In genomic region chr7:77903597-77903996, GRCh38 we compare ENCODE assay signal across 8 cellular contexts.
DNase-seq lines count a peak whose midpoint lies in the region; ATAC-seq and TF ChIP-seq lines count a peak whose summit lies in the region.

No MANE protein-coding gene starts in this region.

- no peak overlapping the region for H3K18ac ChIP-seq in mesenchymal stem cell (ENCODE audit: low read depth in 1 of 2, low read length in 2 of 2)

- no peak overlapping the region for H3K9ac ChIP-seq in mesenchymal stem cell (ENCODE audit: low read length)

- H2BK120ac ChIP-seq in mesenchymal stem cell (ENCODE audit: low read depth, low read length), result no peak overlapping the region

- H3K36me3 ChIP-seq in naive thymus-derived CD4-positive, alpha-beta T cell (ENCODE audit: control insufficient read depth in 2 of 3, insufficient read depth in 3 of 3, low read length in 3 of 3), result peaks cover 0 to 7% (median 0%) of the 10 kb centered on the region in 3 experiments
- peaks cover 6 to 11% of the 10 kb centered on the region in 2 experiments for H3K36me3 ChIP-seq in mesenchymal stem cell (ENCODE audit: control insufficient read depth in 1 of 2, insufficient read depth in 2 of 2, low read depth in 1 of 2, low read length in 2 of 2)

- H2BK5ac ChIP-seq in mesenchymal stem cell (ENCODE audit: low read depth, low read length, poor library complexity, severe bottlenecking), result no peak overlapping the region

- no peak overlapping the region for H3K4me3 ChIP-seq in naive thymus-derived CD4-positive, alpha-beta T cell (ENCODE audit: low read length)
- no peak overlapping the region for H3K4me3 ChIP-seq in mesenchymal stem cell (ENCODE audit: insufficient read depth in 1 of 2, low read depth in 1 of 2, low read length in 2 of 2)

- POLR2A ChIA-PET in naive thymus-derived CD4-positive, alpha-beta T cell (lab: Charles Lee), result no interaction called here

- H3K79me1 ChIP-seq in mesenchymal stem cell (replicated peaks; ENCODE audit: low read length, poor library complexity, severe bottlenecking), result peaks cover 5% of the 10 kb centered on the region

- CTCF ChIA-PET in naive thymus-derived CD4-positive, alpha-beta T cell (lab: Charles Lee), result no interaction called here

- H2BK15ac ChIP-seq in mesenchymal stem cell (ENCODE audit: low read depth, poor library complexity, severe bottlenecking), result no peak overlapping the region

- no peak overlapping the region for H2BK12ac ChIP-seq in mesenchymal stem cell (ENCODE audit: low read length in 2 of 2)

- no peaks in the 10 kb centered on the region for H3K4me1 ChIP-seq in naive thymus-derived CD4-positive, alpha-beta T cell (ENCODE audit: control insufficient read depth in 2 of 2, insufficient read depth in 2 of 2, low read length in 2 of 2)
- no peaks in the 10 kb centered on the region for H3K4me1 ChIP-seq in mesenchymal stem cell (ENCODE audit: control insufficient read depth, insufficient read depth, low read depth, low read length)

- H3K4me2 ChIP-seq in mesenchymal stem cell (ENCODE audit: low read length, poor library complexity, severe bottlenecking), result no peak overlapping the region

- no peaks in the 10 kb centered on the region for H3K9me3 ChIP-seq in naive thymus-derived CD4-positive, alpha-beta T cell (ENCODE audit: control insufficient read depth in 2 of 3, low read length in 3 of 3)
- H3K9me3 ChIP-seq in mesenchymal stem cell (ENCODE audit: control insufficient read depth, low read length), result no peaks in the 10 kb centered on the region

- peak overlapping the region in 1 of 9 donors; percentile 17 for H3K27ac Mint-ChIP-seq in naive thymus-derived CD4-positive, alpha-beta T cell

- H4K91ac ChIP-seq in mesenchymal stem cell (ENCODE audit: low read length), result no peak overlapping the region

- no peak overlapping the region for H2AFZ ChIP-seq in mesenchymal stem cell (ENCODE audit: low read depth, low read length)

- H3K14ac ChIP-seq in mesenchymal stem cell (ENCODE audit: low read length in 2 of 2), result no peak overlapping the region

- H4K8ac ChIP-seq in mesenchymal stem cell (ENCODE audit: low read length), result no peak overlapping the region

- H3K27ac ChIP-seq in VCaP (no peak overlapping the region), mesenchymal stem cell (ENCODE audit: low read length, poor library complexity, severe bottlenecking) (no peak overlapping the region)
- H3K27ac ChIP-seq in naive thymus-derived CD4-positive, alpha-beta T cell (ENCODE audit: low read depth, low read length), result no peak overlapping the region

- peak; percentile 29 for TF ChIP-seq CTCF in VCaP (conservative IDR thresholded peaks at IDR 0.05)

- peaks cover 0 to 23% (median 0%) of the 10 kb centered on the region in 5 donors for H3K36me3 Mint-ChIP-seq in naive thymus-derived CD4-positive, alpha-beta T cell

- no peaks in the 10 kb centered on the region for H3K27me3 Mint-ChIP-seq in naive thymus-derived CD4-positive, alpha-beta T cell

- no peaks in the 10 kb centered on the region for H3K9me3 Mint-ChIP-seq in naive thymus-derived CD4-positive, alpha-beta T cell

- no peak for DNase-seq in activated CD4-positive, CD25-positive, alpha-beta regulatory T cell (lab: John Stamatoyannopoulos, UW)
- DNase-seq in naive thymus-derived CD4-positive, alpha-beta T cell, result no peak
- no peak for DNase-seq in mesenchymal stem cell

- H3K4me1 Mint-ChIP-seq in naive thymus-derived CD4-positive, alpha-beta T cell, result peaks cover 0 to 12% (median 0%) of the 10 kb centered on the region in 7 donors

- H2AK5ac ChIP-seq in mesenchymal stem cell (ENCODE audit: low read length, severe bottlenecking), result no peak overlapping the region

- ATAC-seq in activated CD4-positive, CD25-positive, alpha-beta regulatory T cell treated with anti-CD3 and anti-CD28 coated beads, Interleukin-2, amount 50 U/mL, for 24 hours, result peak; percentile 41 to 69
- ATAC-seq in HG02973 (IDR thresholded peaks at IDR 0.05; ENCODE audit: unreplicated experiment) (peak; percentile 36), GM19467 (IDR thresholded peaks at IDR 0.05; ENCODE audit: unreplicated experiment) (no peak), HG02588 (IDR thresholded peaks at IDR 0.05; ENCODE audit: unreplicated experiment) (no peak)
- peak; percentile 44 for ATAC-seq in naive thymus-derived CD4-positive, alpha-beta T cell

- WGBS in mesenchymal stem cell, result 87% methylated on average over 1 of the region's 2 CpGs

- H3K23ac ChIP-seq in mesenchymal stem cell (ENCODE audit: low read length in 2 of 2), result no peak overlapping the region

- no peaks in the 10 kb centered on the region for H3K27me3 ChIP-seq in naive thymus-derived CD4-positive, alpha-beta T cell (ENCODE audit: control insufficient read depth in 2 of 2, insufficient read depth in 2 of 2, low read length in 2 of 2)
- no peaks in the 10 kb centered on the region for H3K27me3 ChIP-seq in mesenchymal stem cell (ENCODE audit: control insufficient read depth in 1 of 2, insufficient read depth in 1 of 2, low read length in 2 of 2)

- H3K4me3 Mint-ChIP-seq in naive thymus-derived CD4-positive, alpha-beta T cell, result no peak overlapping the region

- no peak overlapping the region for H3K4ac ChIP-seq in mesenchymal stem cell (ENCODE audit: low read depth in 1 of 2, low read length in 2 of 2)

- intact Hi-C loops in naive thymus-derived CD4-positive, alpha-beta T cell (cut with micrococcal nuclease), result loop anchor here (5.0 kb wide), 1 partner anchor 106 kb away; the partner anchor contains the start of genes PHTF2 (in 2 of the 2) and TMEM60 (in 2 of the 2)

Comparison
In these comparisons a context has a peak if more than half of its experiments do, and no peak if none do; other contexts are left out.
1. ATAC-seq: peak in activated CD4-positive, CD25-positive, alpha-beta regulatory T cell treated with anti-CD3 and anti-CD28 coated beads, Interleukin-2, amount 50 U/mL, for 24 hours (2 of 2), HG02973 (single experiment) and naive thymus-derived CD4-positive, alpha-beta T cell (single experiment); none in GM19467 (single experiment) and HG02588 (single experiment).